In the genomic region with DNA sequence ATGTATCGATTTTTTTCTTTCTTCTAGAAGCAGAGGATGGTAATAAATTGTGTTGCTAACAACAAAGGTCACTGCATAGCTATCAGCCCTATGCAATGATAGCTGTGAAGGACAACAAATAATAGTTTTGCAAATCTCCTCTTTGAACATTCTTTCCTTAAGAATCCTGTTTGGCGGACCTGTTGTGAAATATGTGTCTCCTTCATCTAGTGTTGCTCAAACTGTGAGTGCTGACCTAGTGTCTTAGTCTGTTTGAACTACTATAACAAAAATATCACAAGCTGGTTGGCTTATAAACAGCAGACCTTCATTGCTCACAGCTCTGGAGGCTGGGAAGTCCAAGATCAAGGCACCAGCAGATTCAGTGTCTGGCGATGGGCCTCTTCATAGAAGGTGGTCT, we compare ENCODE assay signal across 20 cellular contexts. TPM values are rescaled to one million over a fixed set of nuclear protein-coding genes. Genes with fewer than 3 reads are reported as not detected.
DNase-seq lines count a peak whose midpoint lies in the region; ATAC-seq, FAIRE-seq and TF ChIP-seq lines count a peak whose summit lies in the region.
"Had no signal": no experiment of that assay in that cellular context is flagged by ENCODE, and none has a peak within 500 bp of the region (broad histone marks: within the 10 kb centered on the region; RNA-seq: fewer than 3 reads in every experiment).

No MANE protein-coding gene starts in this region.

- no peak for FAIRE-seq in A549 (lab: Jason Lieb, UNC)
- FAIRE-seq: GM12878 had no signal

- H3K23ac ChIP-seq in mesenchymal stem cell (ENCODE audit: low read length in 2 of 2): no peak overlapping the region

- H3K14ac ChIP-seq in mesenchymal stem cell (ENCODE audit: low read length in 2 of 2): no peak overlapping the region

- no peak overlapping the region for H2BK5ac ChIP-seq in mesenchymal stem cell (ENCODE audit: low read depth, low read length, poor library complexity, severe bottlenecking)

- no peak overlapping the region for H4K8ac ChIP-seq in mesenchymal stem cell (ENCODE audit: low read length)

- TF ChIP-seq POLR2A in A549 (IDR thresholded peaks at IDR 0.05; ENCODE audit: low read length) (no peak), right lobe of liver (IDR thresholded peaks at IDR 0.05) (no peak)

- H2BK15ac ChIP-seq in mesenchymal stem cell (ENCODE audit: low read depth, poor library complexity, severe bottlenecking): no peak overlapping the region

- H3K9me3 ChIP-seq in A549 (no peaks in the 10 kb centered on the region), PC-3 (ENCODE audit: low read length) (no peaks in the 10 kb centered on the region), mesenchymal stem cell (ENCODE audit: control insufficient read depth, low read length) (peaks cover 4% of the 10 kb centered on the region), right lobe of liver (no peaks in the 10 kb centered on the region)
- H3K9me3 ChIP-seq: BLaER1 treated with 17β-estradiol and CSF1 and Interleukin-3, amounts not matched to agents 10 nM and 100 nM had no signal

- peak overlapping the region; percentile 79 to 84 for H2BK12ac ChIP-seq in mesenchymal stem cell (ENCODE audit: low read length in 2 of 2)

- intact Hi-C loops in PC-3 (cut with micrococcal nuclease) (no loop called here), right lobe of liver (cut with DNase I) (no loop called here)

- H3K27me3 ChIP-seq in PC-3 (ENCODE audit: low read length) (no peaks in the 10 kb centered on the region), mesenchymal stem cell (ENCODE audit: control insufficient read depth in 1 of 2, insufficient read depth in 1 of 2, low read length in 2 of 2) (no peaks in the 10 kb centered on the region), right lobe of liver (no peaks in the 10 kb centered on the region)
- H3K27me3 ChIP-seq: BLaER1 treated with 17β-estradiol and CSF1 and Interleukin-3, amounts not matched to agents 10 nM and 100 nM had no signal

- no peaks in the 10 kb centered on the region for H3K79me1 ChIP-seq in mesenchymal stem cell (replicated peaks; ENCODE audit: low read length, poor library complexity, severe bottlenecking)

- H2BK120ac ChIP-seq in mesenchymal stem cell (ENCODE audit: low read depth, low read length): no peak overlapping the region

- H3K4me3 ChIP-seq in A549: no peak overlapping the region
- no peak overlapping the region for H3K4me3 ChIP-seq in PC-3 (ENCODE audit: low read length)
- no peak overlapping the region for H3K4me3 ChIP-seq in epithelial cell of esophagus (ENCODE audit: low read length)
- peak overlapping the region in 1 of 2 experiments; percentile 21 for H3K4me3 ChIP-seq in mesenchymal stem cell (ENCODE audit: insufficient read depth in 1 of 2, low read depth in 1 of 2, low read length in 2 of 2)
- H3K4me3 ChIP-seq in right lobe of liver: no peak overlapping the region
- H3K4me3 ChIP-seq: BLaER1 treated with 17β-estradiol and CSF1 and Interleukin-3, amounts not matched to agents 10 nM and 100 nM had no signal

- no peak overlapping the region for H4K91ac ChIP-seq in mesenchymal stem cell (ENCODE audit: low read length)

- H3K36me3 ChIP-seq in PC-3 (ENCODE audit: low read depth, low read length) (no peaks in the 10 kb centered on the region), mesenchymal stem cell (ENCODE audit: control insufficient read depth in 1 of 2, insufficient read depth in 2 of 2, low read depth in 1 of 2, low read length in 2 of 2) (no peaks in the 10 kb centered on the region), right lobe of liver (no peaks in the 10 kb centered on the region)
- H3K36me3 ChIP-seq: BLaER1 treated with 17β-estradiol and CSF1 and Interleukin-3, amounts not matched to agents 10 nM and 100 nM had no signal

- no peaks in the 10 kb centered on the region for H3K9me2 ChIP-seq in PC-3 (replicated peaks; ENCODE audit: low read length)

- CTCF ChIA-PET in A549 (lab: Yijun Ruan, JAX): interaction anchor here (1.1 to 1.4 kb wide), 3 partner anchors 53 to 342 kb away, joined by 3 to 12 read pairs (median 3); partner anchors contain the start of gene CAV1
- CTCF ChIA-PET in PC-3 (lab: Charles Lee): no interaction called here

- H3K9ac ChIP-seq in PC-3 (ENCODE audit: low read length): no peak overlapping the region
- H3K9ac ChIP-seq in mesenchymal stem cell (ENCODE audit: low read length): peak overlapping the region; percentile 80
- H3K9ac ChIP-seq: BLaER1 treated with 17β-estradiol and CSF1 and Interleukin-3, amounts not matched to agents 10 nM and 100 nM had no signal

- H3K4ac ChIP-seq in mesenchymal stem cell (ENCODE audit: low read depth in 1 of 2, low read length in 2 of 2): no peak overlapping the region

- no peak for DNase-seq in A549 (ENCODE audit: low read depth in 1 of 2, low spot score in 1 of 2)
- DNase-seq in PC-3: no peak
- peak; percentile 53 for DNase-seq in epithelial cell of esophagus (ENCODE audit: low read depth)
- DNase-seq in mesenchymal stem cell: peak; percentile 58
- no peak for DNase-seq in ACHN
- DNase-seq in right lobe of liver: no peak
- DNase-seq in amniotic stem cell (lab: John Stamatoyannopoulos, UW): no peak
- DNase-seq in activated CD4-positive, CD25-positive, alpha-beta regulatory T cell (lab: John Stamatoyannopoulos, UW): no peak
- DNase-seq: 8988T; Calu3; CD8-positive, alpha-beta T cell; H9; NCI-H187; NCI-H2107; NCI-H510A; NCI-H748 treated with DMSO at 0.1 percent for 48 hours; NK-92 treated with Interleukin-12 subunit alpha and Interleukin-12 subunit beta, amount 100 ng/mL, for 24 hours; SHP77 treated with DMSO at 0.1 percent for 48 hours had no signal

- TF ChIP-seq CTCF in A549 (IDR thresholded peaks at IDR 0.05) (no peak), PC-3 (conservative IDR thresholded peaks at IDR 0.05; ENCODE audit: low read depth, low read length) (no peak), epithelial cell of esophagus (IDR thresholded peaks at IDR 0.05; ENCODE audit: insufficient read depth, low read depth, low read length, missing control alignments) (no peak), right lobe of liver (IDR thresholded peaks at IDR 0.05) (no peak)

- H3F3A ChIP-seq in PC-3 (ENCODE audit: low read length, unreplicated experiment): peaks cover 7% of the 10 kb centered on the region

- H3K4me2 ChIP-seq in A549: no peak overlapping the region
- H3K4me2 ChIP-seq in PC-3 (ENCODE audit: low read length): no peak overlapping the region
- no peak overlapping the region for H3K4me2 ChIP-seq in mesenchymal stem cell (ENCODE audit: low read length, poor library complexity, severe bottlenecking)
- H3K4me2 ChIP-seq: BLaER1 treated with 17β-estradiol and CSF1 and Interleukin-3, amounts not matched to agents 10 nM and 100 nM had no signal

- 88% methylated on average over 3 of the region's 3 CpGs for WGBS in A549 (ENCODE audit: missing lambda C conversion rate)
- WGBS in mesenchymal stem cell: 100% methylated on average over 1 of the region's 3 CpGs
- WGBS in right lobe of liver (ENCODE audit: insufficient coverage, low coverage, low lambda C conversion rate, missing lambda C conversion rate): 78% methylated on average over 2 of the region's 3 CpGs

- POLR2A ChIA-PET in A549 (lab: Yijun Ruan, JAX): no interaction called here
- POLR2A ChIA-PET in PC-3 (lab: Charles Lee; ENCODE audit: unreplicated experiment): interaction anchor here (0.6 to 0.7 kb wide), 3 partner anchors 19 to 80 kb away, joined by 3 to 5 read pairs (median 3); no protein-coding TSS in a partner anchor

- H3K4me1 ChIP-seq in A549 (peaks cover 58% of the 10 kb centered on the region), PC-3 (ENCODE audit: insufficient read depth, low read length) (peaks cover 46% of the 10 kb centered on the region), mesenchymal stem cell (ENCODE audit: control insufficient read depth, insufficient read depth, low read depth, low read length) (peaks cover 7% of the 10 kb centered on the region), right lobe of liver (peaks cover 0 to 3% (median 0%) of the 10 kb centered on the region in 4 donors)

- H4K20me1 ChIP-seq in PC-3 (ENCODE audit: low read length): no peaks in the 10 kb centered on the region
- H4K20me1 ChIP-seq: BLaER1 treated with 17β-estradiol and CSF1 and Interleukin-3, amounts not matched to agents 10 nM and 100 nM had no signal

- no peak for TF ChIP-seq RAD21 in A549 (conservative IDR thresholded peaks at IDR 0.05 in 1 of 2, IDR thresholded peaks at IDR 0.05 in 1 of 2)

- no peak overlapping the region for H2AK5ac ChIP-seq in mesenchymal stem cell (ENCODE audit: low read length, severe bottlenecking)

- peak overlapping the region in 1 of 2 experiments; percentile 86 for H3K18ac ChIP-seq in mesenchymal stem cell (ENCODE audit: low read depth in 1 of 2, low read length in 2 of 2)

- H3K79me2 ChIP-seq in PC-3 (ENCODE audit: low read length): no peaks in the 10 kb centered on the region

- no peak for ATAC-seq in A549
- no peak for ATAC-seq in PC-3
- no peak for ATAC-seq in right lobe of liver
- ATAC-seq: CD8-positive, alpha-beta T cell; GM12878 had no signal

- H3K27ac ChIP-seq in A549 (peak overlapping the region; percentile 79 to 85; a peak in 4 of 6 replicates), PC-3 (ENCODE audit: low read length) (peak overlapping the region; percentile 94; the same call in 1 of the 2 replicates), mesenchymal stem cell (ENCODE audit: low read length, poor library complexity, severe bottlenecking) (no peak overlapping the region), right lobe of liver (no peak overlapping the region)
- H3K27ac ChIP-seq: BLaER1 treated with 17β-estradiol and CSF1 and Interleukin-3, amounts not matched to agents 10 nM and 100 nM had no signal

- BruUV-seq in PC-3 (replicated peaks; lab: Mats Ljungman, UMichigan): no TSS peak

- H2AFZ ChIP-seq in PC-3 (ENCODE audit: low read length) (no peak overlapping the region), mesenchymal stem cell (ENCODE audit: low read depth, low read length) (no peak overlapping the region)

- in situ Hi-C loops in ACHN (cut with HindIII; ENCODE audit: low pct_ligation_motif_present, low pct_unique_long_range_greater_than_20kb, low sequenced_read_pairs): loop anchor here (25.0 kb wide), 2 partner anchors 234 to 416 kb away; no protein-coding TSS in a partner anchor

- no peak for TF ChIP-seq EP300 in A549 (IDR thresholded peaks at IDR 0.05)

TF ChIP-seq in A549, 52 proteins besides CTCF, POLR2A, EP300 and RAD21:
- TF ChIP-seq ESRRA (IDR thresholded peaks at IDR 0.05; ENCODE audit: borderline replicate concordance, low read length): no peak
- TF ChIP-seq CEBPB (IDR thresholded peaks at IDR 0.05): 0 out of 4 replicates have a peak, but pooled peaks of 1 of the 2 experiments have one; percentile 3

RNA-seq across cellular contexts. Expression of gene CAV1, which starts 53.7 kb away (rescaled TPM):
- polyA plus RNA-seq in A549 (2011; rRNA removed) (365 and 529 TPM in 2 replicates), A549 (2017; fragmentation: RNase III; extraction: RNeasy Plus Mini Kit Qiagen cat#74134 plus additional on column Dnase treatment) (493 to 547 TPM (median 530 TPM) in 3 replicates)
- 589 and 611 TPM in 2 replicates for polyA plus RNA-seq in A549 (2012; cell fraction: cytosol; rRNA removed)
- 290 and 502 TPM in 2 replicates for polyA plus RNA-seq in A549 (2012; cell fraction: nucleus; rRNA removed)
- 537 and 542 TPM in 2 replicates for polyA minus RNA-seq in A549 (2011; rRNA and poly(A)+ RNA removed)
- total RNA-seq in PC-3 (2014; rRNA removed) (284 and 296 TPM in 2 replicates), right lobe of liver (10 to 100 TPM in 2 of 6 experiments, 1 to 10 TPM in 4; 3.8 to 19.8 (median 9.0) TPM)
- polyA plus RNA-seq in mesenchymal stem cell (2013, experiment 1 of 2): 281 TPM
- 300 TPM for polyA plus RNA-seq in mesenchymal stem cell (2013, experiment 2 of 2)
- total RNA-seq: CD8-positive, alpha-beta T cell had no signal

Comparison
In these comparisons a context has a peak if more than half of its experiments do, and no peak if none do; other contexts are left out.
1. DNase-seq: peak in epithelial cell of esophagus (single experiment) and mesenchymal stem cell (single experiment); none in A549 (0 of 2), PC-3 (single experiment), ACHN (single experiment), right lobe of liver (0 of 3), amniotic stem cell (single experiment) and activated CD4-positive, CD25-positive, alpha-beta regulatory T cell (0 of 4).
2. H3K27ac ChIP-seq: peak in A549 (2 of 2) and PC-3 (single experiment); none in mesenchymal stem cell (single experiment) and right lobe of liver (0 of 3).
3. RNA of gene CAV1, which starts 53.7 kb away (total RNA-seq): 284 to 296 TPM in PC-3; 3.8 to 19.8 TPM in right lobe of liver; every median in the first group is over 10 times any median in the second.